ENCODE assay signal across 8 cellular contexts in the genomic region with DNA sequence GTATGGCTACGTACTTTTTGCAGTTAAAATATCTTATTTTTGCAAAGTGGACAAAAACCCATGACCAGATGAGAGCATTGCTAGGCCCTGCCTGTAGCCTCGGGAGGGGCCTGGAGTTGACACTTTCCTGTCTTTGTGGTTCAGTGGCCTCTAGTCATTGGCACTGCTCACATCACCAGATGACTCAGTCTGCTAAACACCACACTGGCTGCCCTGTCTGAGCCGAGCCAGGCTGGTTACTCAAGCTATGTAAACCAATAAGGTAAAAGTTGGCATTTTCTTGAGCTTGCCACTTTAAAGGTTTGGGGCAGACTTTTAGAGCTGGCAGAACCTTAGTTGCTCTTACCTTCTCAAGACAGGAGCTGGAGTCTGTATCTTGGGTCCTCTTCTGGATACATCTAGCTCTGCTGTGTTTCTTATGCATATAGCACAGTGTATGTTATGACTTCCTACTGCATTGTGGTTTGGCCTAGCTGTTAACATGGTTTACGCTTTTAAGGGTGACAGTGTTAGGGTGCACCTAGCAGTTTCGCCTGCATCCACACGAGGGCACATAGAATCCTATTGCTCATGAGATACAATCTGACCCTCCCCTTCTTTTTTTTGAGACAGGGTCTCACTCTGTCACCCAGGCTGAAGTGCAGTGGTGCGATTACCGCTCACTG.
DNase-seq lines count a peak whose midpoint lies in the region; ATAC-seq and TF ChIP-seq lines count a peak whose summit lies in the region.

No MANE protein-coding gene starts in this region.

- no peak overlapping the region for H3K4me2 ChIP-seq in trophoblast cell (ENCODE audit: low read length)

- H4K91ac ChIP-seq in trophoblast cell (ENCODE audit: low read depth, low read length): no peak overlapping the region

- no peak overlapping the region for H4K12ac ChIP-seq in trophoblast cell (ENCODE audit: low read depth, low read length)

- H2AFZ ChIP-seq in trophoblast cell (ENCODE audit: insufficient read depth, low read length, poor library complexity): no peak overlapping the region

- no peaks in the 10 kb centered on the region for H3K79me2 ChIP-seq in trophoblast cell (ENCODE audit: control insufficient read depth, insufficient read depth, low read length, poor library complexity)

- no peaks in the 10 kb centered on the region for H3K79me1 ChIP-seq in trophoblast cell (ENCODE audit: low read length)

- no peak overlapping the region for H2BK5ac ChIP-seq in trophoblast cell (ENCODE audit: low read depth, low read length, poor library complexity)

- no peak overlapping the region for H3K18ac ChIP-seq in trophoblast cell (ENCODE audit: low read length)

- no peak overlapping the region for H3K23ac ChIP-seq in trophoblast cell (ENCODE audit: low read length)

- peak overlapping the region; percentile 53 for H3K4me3 Mint-ChIP-seq in CD8-positive, alpha-beta T cell

- POLR2A ChIA-PET in CD8-positive, alpha-beta T cell (lab: Charles Lee): no interaction called here

- peak; percentile 87 for ATAC-seq in CD8-positive, alpha-beta T cell
- peak; percentile 90 for ATAC-seq in GM19438 (IDR thresholded peaks at IDR 0.05; ENCODE audit: low read depth, unreplicated experiment)
- peak; percentile 87 for ATAC-seq in HG03432 (IDR thresholded peaks at IDR 0.05; ENCODE audit: unreplicated experiment)

- H3K27me3 Mint-ChIP-seq in CD8-positive, alpha-beta T cell (ENCODE audit: low read depth): no peaks in the 10 kb centered on the region

- no peaks in the 10 kb centered on the region for H3K9me3 ChIP-seq in CD8-positive, alpha-beta T cell (ENCODE audit: low read length)
- H3K9me3 ChIP-seq in trophoblast cell (ENCODE audit: insufficient read depth, low read depth, low read length): no peaks in the 10 kb centered on the region

- no peaks in the 10 kb centered on the region for H3K4me1 ChIP-seq in CD8-positive, alpha-beta T cell (ENCODE audit: insufficient read depth, low read length)
- H3K4me1 ChIP-seq in trophoblast cell (ENCODE audit: control insufficient read depth in 1 of 2, insufficient read depth in 2 of 2, low read length in 2 of 2): peaks cover 5 to 10% of the 10 kb centered on the region in 2 experiments

- TF ChIP-seq CTCF in CD8-positive, alpha-beta T cell (IDR thresholded peaks at IDR 0.05): peak; percentile 24

- H2BK12ac ChIP-seq in trophoblast cell (ENCODE audit: low read length): no peak overlapping the region

- H3K27ac Mint-ChIP-seq in CD8-positive, alpha-beta T cell: peak overlapping the region; percentile 88

- no peak overlapping the region for H3K9ac ChIP-seq in trophoblast cell (ENCODE audit: low read length)

- H4K8ac ChIP-seq in trophoblast cell (ENCODE audit: low read depth, low read length): no peak overlapping the region

- no peak overlapping the region for H2AK5ac ChIP-seq in trophoblast cell (ENCODE audit: low read length)

- no peaks in the 10 kb centered on the region for H3K36me3 Mint-ChIP-seq in CD8-positive, alpha-beta T cell

- no CpG with 5 or more reads among the region's 8 CpGs for WGBS in trophoblast cell (ENCODE audit: extremely low coverage, insufficient coverage, insufficient read length)

- H3K27ac ChIP-seq in CD8-positive, alpha-beta T cell (ENCODE audit: low read depth, low read length): peak overlapping the region; percentile 34
- H3K27ac ChIP-seq in trophoblast cell (ENCODE audit: low read depth, low read length): no peak overlapping the region

- peak; percentile 21 to 75 (median 50) for DNase-seq in CD8-positive, alpha-beta T cell
- peak; percentile 29 for DNase-seq in T-helper 9 cell
- DNase-seq in dermis blood vessel endothelial cell: peak; percentile 86
- DNase-seq in trophoblast cell: peak; percentile 6 to 19
- DNase-seq in middle frontal gyrus (ENCODE audit: extremely low spot score, low spot score): no peak
- DNase-seq in C1 segment of cervical spinal cord (lab: John Stamatoyannopoulos, UW): no peak

- H3K14ac ChIP-seq in trophoblast cell (ENCODE audit: low read length): no peak overlapping the region

- CTCF ChIA-PET in CD8-positive, alpha-beta T cell (lab: Charles Lee): interaction anchor here (0.8 to 1.4 kb wide), 6 partner anchors 13 to 209 kb away, joined by 3 to 4 read pairs (median 4); no protein-coding TSS in a partner anchor

- H3K9me3 Mint-ChIP-seq in CD8-positive, alpha-beta T cell: no peaks in the 10 kb centered on the region

- H3K4me3 ChIP-seq in CD8-positive, alpha-beta T cell (ENCODE audit: low read depth, low read length): no peak overlapping the region
- no peak overlapping the region for H3K4me3 ChIP-seq in trophoblast cell (ENCODE audit: low read depth, low read length)

- no peaks in the 10 kb centered on the region for H3K36me3 ChIP-seq in CD8-positive, alpha-beta T cell (ENCODE audit: insufficient read depth, low read length)
- no peaks in the 10 kb centered on the region for H3K36me3 ChIP-seq in trophoblast cell (ENCODE audit: control insufficient read depth in 1 of 2, insufficient read depth in 2 of 2, low read length in 2 of 2)

- no peak overlapping the region for H2BK120ac ChIP-seq in trophoblast cell (ENCODE audit: insufficient read depth, low read length, poor library complexity)

- intact Hi-C loops in CD8-positive, alpha-beta T cell (cut with DNase I, micrococcal nuclease): loop anchor here in 1 of 2 experiments (5.0 kb wide), 2 partner anchors 181 to 196 kb away; partner anchors contain the start of gene MRPL44

- no peaks in the 10 kb centered on the region for H3K27me3 ChIP-seq in CD8-positive, alpha-beta T cell (ENCODE audit: insufficient read depth, low read length)
- H3K27me3 ChIP-seq in trophoblast cell (ENCODE audit: insufficient read depth, low read length): no peaks in the 10 kb centered on the region

- peaks cover 20% of the 10 kb centered on the region for H3K4me1 Mint-ChIP-seq in CD8-positive, alpha-beta T cell (ENCODE audit: low read depth)

- H3K4ac ChIP-seq in trophoblast cell (ENCODE audit: low read depth, low read length): no peak overlapping the region

Comparison
In these comparisons a context has a peak if more than half of its experiments do, and no peak if none do; other contexts are left out.
1. DNase-seq: peak in CD8-positive, alpha-beta T cell (7 of 7), T-helper 9 cell (single experiment), dermis blood vessel endothelial cell (single experiment) and trophoblast cell (2 of 2); none in middle frontal gyrus (single experiment) and C1 segment of cervical spinal cord (0 of 14).
2. Peak in every context shown above with its lines, with median percentiles within 50 percentile points of each other: ATAC-seq.